18 cellular contexts compared by ENCODE assay signal in genomic region chr5:123950701-123951100, GRCh38.
DNase-seq lines count a peak whose midpoint lies in the region; ATAC-seq, FAIRE-seq and TF ChIP-seq lines count a peak whose summit lies in the region.
"Had no signal": no experiment of that assay in that cellular context is flagged by ENCODE, and none has a peak within 500 bp of the region (broad histone marks: within the 10 kb centered on the region; RNA-seq: fewer than 3 reads in every experiment).

No MANE protein-coding gene starts in this region.

- no TSS peak for BruUV-seq in Panc1 (replicated peaks; lab: Mats Ljungman, UMichigan)

- DNase-seq in EL: peak; percentile 24
- no peak for DNase-seq in Panc1 (ENCODE audit: low read depth, low spot score)
- DNase-seq in bronchial epithelial cell (ENCODE audit: low read depth): peak; percentile 58
- peak; percentile 23 for DNase-seq in renal cortical epithelial cell (ENCODE audit: low read depth)
- no peak for DNase-seq in activated CD8-positive, alpha-beta memory T cell treated with anti-CD3 and anti-CD28 coated beads, Interleukin-2, amount 10 ng/mL, durations not matched to agents 7 days and 5 days
- DNase-seq in SIG-M5 treated with dmso at 0.1 percent for 504 hours (lab: John Stamatoyannopoulos, UW; ENCODE audit: unreplicated experiment): no peak
- DNase-seq: CD8-positive, alpha-beta memory T cell; Kasumi-1; NCI-H1417; NCI-H187 treated with DMSO at 0.1 percent for 48 hours; NCI-H446; NK-92 treated with Interleukin-12 subunit alpha and Interleukin-12 subunit beta, amount 100 ng/mL, for 24 hours had no signal

- no peaks in the 10 kb centered on the region for H3K9me3 ChIP-seq in Panc1 (ENCODE audit: control insufficient read depth, insufficient read depth, low read depth, low read length)
- H3K9me3 ChIP-seq: A549 had no signal

- H3K36me3 Mint-ChIP-seq in activated CD8-positive, alpha-beta memory T cell treated with anti-CD3 and anti-CD28 coated beads, Interleukin-2, amount 10 ng/mL, durations not matched to agents 7 days and 5 days: no peaks in the 10 kb centered on the region
- H3K36me3 Mint-ChIP-seq: CD8-positive, alpha-beta memory T cell; IgD-negative memory B cell had no signal

- TF ChIP-seq CTCF in Panc1 (IDR thresholded peaks at IDR 0.05) (no peak), bronchial epithelial cell (IDR thresholded peaks at IDR 0.05; ENCODE audit: insufficient read depth, low read length, severe bottlenecking) (no peak)

- no peak for FAIRE-seq in bronchial epithelial cell (lab: Jason Lieb, UNC)
- FAIRE-seq: A549, GM19239 had no signal

- in situ Hi-C loops in Panc1 (cut with HindIII; ENCODE audit: low pct_unique_long_range_greater_than_20kb, low sequenced_read_pairs): no loop called here

- intact Hi-C loops in Panc1 (cut with micrococcal nuclease; ENCODE audit: unreplicated experiment): no loop called here

- H3K4me1 Mint-ChIP-seq in activated CD8-positive, alpha-beta memory T cell treated with anti-CD3 and anti-CD28 coated beads, Interleukin-2, amount 10 ng/mL, durations not matched to agents 7 days and 5 days: no peaks in the 10 kb centered on the region
- H3K4me1 Mint-ChIP-seq: CD8-positive, alpha-beta memory T cell; IgD-negative memory B cell had no signal

- POLR2A ChIA-PET in Panc1 (lab: Charles Lee): no interaction called here

- peaks cover 7% of the 10 kb centered on the region for H3K9me3 Mint-ChIP-seq in activated CD8-positive, alpha-beta memory T cell treated with anti-CD3 and anti-CD28 coated beads, Interleukin-2, amount 10 ng/mL, durations not matched to agents 7 days and 5 days (ENCODE audit: low read depth)

- H3K27ac ChIP-seq in Panc1 (ENCODE audit: low read length): peak overlapping the region; percentile 67
- H3K27ac ChIP-seq: A549; BLaER1 treated with 17β-estradiol and CSF1 and Interleukin-3, amounts not matched to agents 10 nM and 100 nM; RWPE1 had no signal

- H3K27me3 Mint-ChIP-seq in activated CD8-positive, alpha-beta memory T cell treated with anti-CD3 and anti-CD28 coated beads, Interleukin-2, amount 10 ng/mL, durations not matched to agents 7 days and 5 days: no peaks in the 10 kb centered on the region
- H3K27me3 Mint-ChIP-seq: CD8-positive, alpha-beta memory T cell; IgD-negative memory B cell had no signal

- H3K27me3 ChIP-seq in Panc1 (ENCODE audit: control insufficient read depth, insufficient read depth, low read length) (no peaks in the 10 kb centered on the region), bronchial epithelial cell (ENCODE audit: control insufficient read depth, insufficient read depth, low read length) (peaks cover 4% of the 10 kb centered on the region)
- H3K27me3 ChIP-seq: BLaER1 treated with 17β-estradiol and CSF1 and Interleukin-3, amounts not matched to agents 10 nM and 100 nM had no signal

- CTCF ChIA-PET in Panc1 (lab: Charles Lee): no interaction called here
- CTCF ChIA-PET in activated CD8-positive, alpha-beta memory T cell treated with anti-CD3 and anti-CD28 coated beads, Interleukin-2, amount 10 ng/mL, durations not matched to agents 7 days and 5 days (lab: Charles Lee): no interaction called here

- ATAC-seq in Panc1 (no peak), HG03097 (IDR thresholded peaks at IDR 0.05; ENCODE audit: low FRiP score, unreplicated experiment) (no peak)
- no peak for ATAC-seq in activated CD8-positive, alpha-beta memory T cell treated with anti-CD3 and anti-CD28 coated beads, Interleukin-2, amount 10 ng/mL, durations not matched to agents 7 days and 5 days
- ATAC-seq: A549 had no signal

- H3K36me3 ChIP-seq in Panc1 (ENCODE audit: control insufficient read depth, insufficient read depth, low read length) (no peaks in the 10 kb centered on the region), bronchial epithelial cell (ENCODE audit: control insufficient read depth, insufficient read depth, low read length) (no peaks in the 10 kb centered on the region)
- H3K36me3 ChIP-seq: BLaER1 treated with 17β-estradiol and CSF1 and Interleukin-3, amounts not matched to agents 10 nM and 100 nM had no signal

- no peak overlapping the region for H3K27ac Mint-ChIP-seq in activated CD8-positive, alpha-beta memory T cell treated with anti-CD3 and anti-CD28 coated beads, Interleukin-2, amount 10 ng/mL, durations not matched to agents 7 days and 5 days
- H3K27ac Mint-ChIP-seq: CD8-positive, alpha-beta memory T cell had no signal

- H3K4me1 ChIP-seq in Panc1 (ENCODE audit: control insufficient read depth, insufficient read depth, low read length): 0 out of 2 replicates have a peak, but pooled peaks cover 11% of the 10 kb centered on the region
- H3K4me1 ChIP-seq: A549; BLaER1 treated with 17β-estradiol and CSF1 and Interleukin-3, amounts not matched to agents 10 nM and 100 nM had no signal

- no peak overlapping the region for H3K4me3 ChIP-seq in Panc1 (ENCODE audit: low read depth in 2 of 2, low read length in 2 of 2)
- no peak overlapping the region for H3K4me3 ChIP-seq in bronchial epithelial cell (ENCODE audit: low read depth, low read length)
- H3K4me3 ChIP-seq: A549; BLaER1 treated with 17β-estradiol and CSF1 and Interleukin-3, amounts not matched to agents 10 nM and 100 nM had no signal

- H3K4me3 Mint-ChIP-seq in activated CD8-positive, alpha-beta memory T cell treated with anti-CD3 and anti-CD28 coated beads, Interleukin-2, amount 10 ng/mL, durations not matched to agents 7 days and 5 days: no peak overlapping the region
- H3K4me3 Mint-ChIP-seq: CD8-positive, alpha-beta memory T cell; IgD-negative memory B cell had no signal

Comparison
In these comparisons a context has a peak if more than half of its experiments do, and no peak if none do; other contexts are left out.
1. DNase-seq: peak in EL (single experiment), bronchial epithelial cell (single experiment) and renal cortical epithelial cell (single experiment); none in Panc1 (single experiment), activated CD8-positive, alpha-beta memory T cell treated with anti-CD3 and anti-CD28 coated beads, Interleukin-2, amount 10 ng/mL, durations not matched to agents 7 days and 5 days (single experiment) and SIG-M5 treated with dmso at 0.1 percent for 504 hours (single experiment).